20 cellular contexts compared by ENCODE assay signal in the genomic region with DNA sequence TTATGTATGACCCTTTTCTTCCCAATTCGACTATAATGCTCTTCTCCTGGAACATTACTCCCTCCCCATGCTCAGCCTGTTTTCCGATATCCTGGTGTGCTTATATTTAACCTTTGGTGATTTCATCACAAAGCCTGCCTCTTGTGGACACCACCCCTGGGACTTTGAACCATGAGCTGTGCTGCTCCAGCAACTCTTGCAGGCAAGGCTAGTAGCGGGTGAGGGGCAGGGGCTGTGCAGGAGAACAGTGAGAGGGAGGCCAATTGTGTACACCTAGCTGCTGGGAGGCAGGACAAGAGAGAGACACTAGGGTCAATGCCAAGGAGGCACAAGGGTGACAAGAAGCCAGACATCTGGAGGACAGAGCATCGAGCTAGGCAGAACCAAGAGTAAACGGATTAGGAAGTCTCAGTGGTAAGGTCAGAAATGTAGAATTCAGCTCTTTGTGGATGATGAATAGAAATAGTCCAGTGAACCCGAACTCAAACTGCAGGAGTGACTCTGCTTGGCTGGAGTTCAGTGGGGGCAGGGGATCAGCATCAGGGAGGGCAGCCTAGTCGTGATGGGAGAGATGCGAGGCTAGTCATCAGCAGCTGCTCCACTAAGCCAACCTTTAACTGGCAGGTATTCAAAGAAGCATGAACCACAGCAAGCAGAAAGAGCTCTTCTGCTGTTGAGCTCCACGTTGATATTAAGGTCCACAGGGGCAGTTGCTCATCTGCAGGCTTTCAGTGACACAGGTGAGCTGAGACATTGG.
"Had no signal": no experiment of that assay in that cellular context is flagged by ENCODE, and none has a peak within 500 bp of the region (broad histone marks: within the 10 kb centered on the region; RNA-seq: fewer than 3 reads in every experiment).

No MANE protein-coding gene starts in this region.

- DNase-seq: activated CD4-positive, alpha-beta T cell treated with anti-CD3 and anti-CD28 coated beads, Interleukin-2, amount 10 ng/mL, durations not matched to agents 24 days and 14 days; activated CD4-positive, CD25-positive, alpha-beta regulatory T cell; activated CD8-positive, alpha-beta memory T cell treated with anti-CD3 and anti-CD28 coated beads, Interleukin-2, amount 50 U/mL, for 4 hours; activated CD8-positive, alpha-beta T cell treated with anti-CD3 and anti-CD28 coated beads, Interleukin-2, amount 10 ng/mL, durations not matched to agents 7 days and 5 days; activated gamma-delta T cell treated with Interleukin-2 at 50 U/mL for 16 hours; activated naive CD8-positive, alpha-beta T cell treated with anti-CD3 and anti-CD28 coated beads for 36 hours; amygdala; effector CD8-positive, alpha-beta T cell; foreskin melanocyte; immature natural killer cell; left cardiac atrium; mammary epithelial cell; naive thymus-derived CD4-positive, alpha-beta T cell; pancreas; retina had no signal

- H3K4me1 ChIP-seq: pancreas had no signal

- H3K27me3 ChIP-seq: pancreas had no signal

- H3K9me3 ChIP-seq: pancreas had no signal

- H3K9me3 Mint-ChIP-seq: activated CD4-positive, alpha-beta T cell treated with anti-CD3 and anti-CD28 coated beads, Interleukin-2, amount 10 ng/mL, durations not matched to agents 24 days and 14 days; activated naive CD8-positive, alpha-beta T cell treated with anti-CD3 and anti-CD28 coated beads for 36 hours; central memory CD8-positive, alpha-beta T cell; immature natural killer cell; naive thymus-derived CD4-positive, alpha-beta T cell; stimulated activated naive CD8-positive, alpha-beta T cell treated with anti-CD3 and anti-CD28 coated beads, Interleukin-15, Interleukin-2, amounts not matched to agents 100 ng/mL and 50 ng/mL, for 24 hours; T-helper 1 cell treated with Interleukin-12 subunit alpha and Interleukin-12 subunit beta and Interleukin-4 antibody, amounts not matched to agents 30 μg/mL and 1 μg/mL, for 36 hours had no signal

- H3K27ac Mint-ChIP-seq: activated CD4-positive, alpha-beta T cell treated with anti-CD3 and anti-CD28 coated beads, Interleukin-2, amount 10 ng/mL, durations not matched to agents 24 days and 14 days; activated CD8-positive, alpha-beta T cell treated with anti-CD3 and anti-CD28 coated beads, Interleukin-2, amount 10 ng/mL, durations not matched to agents 7 days and 5 days; activated naive CD8-positive, alpha-beta T cell treated with anti-CD3 and anti-CD28 coated beads for 36 hours; immature natural killer cell; naive thymus-derived CD4-positive, alpha-beta T cell; stimulated activated naive CD8-positive, alpha-beta T cell treated with anti-CD3 and anti-CD28 coated beads, Interleukin-15, Interleukin-2, amounts not matched to agents 100 ng/mL and 50 ng/mL, for 24 hours; T-helper 1 cell treated with Interleukin-12 subunit alpha and Interleukin-12 subunit beta and Interleukin-4 antibody, amounts not matched to agents 30 μg/mL and 1 μg/mL, for 36 hours had no signal

- H3K27me3 Mint-ChIP-seq: activated naive CD8-positive, alpha-beta T cell treated with anti-CD3 and anti-CD28 coated beads for 36 hours; stimulated activated naive CD8-positive, alpha-beta T cell treated with anti-CD3 and anti-CD28 coated beads, Interleukin-15, Interleukin-2, amounts not matched to agents 100 ng/mL and 50 ng/mL, for 24 hours had no signal

- H3K36me3 Mint-ChIP-seq: activated naive CD8-positive, alpha-beta T cell treated with anti-CD3 and anti-CD28 coated beads for 36 hours; brain; immature natural killer cell; naive thymus-derived CD4-positive, alpha-beta T cell had no signal

- H3K4me1 Mint-ChIP-seq: immature natural killer cell had no signal

- FAIRE-seq: pancreas had no signal

- H3K4me3 Mint-ChIP-seq: activated CD4-positive, alpha-beta T cell treated with anti-CD3 and anti-CD28 coated beads, Interleukin-2, amount 10 ng/mL, durations not matched to agents 24 days and 14 days; activated CD8-positive, alpha-beta T cell treated with anti-CD3 and anti-CD28 coated beads, Interleukin-2, amount 10 ng/mL, durations not matched to agents 7 days and 5 days; activated naive CD8-positive, alpha-beta T cell treated with anti-CD3 and anti-CD28 coated beads for 36 hours; brain; central memory CD8-positive, alpha-beta T cell; immature natural killer cell; naive thymus-derived CD4-positive, alpha-beta T cell; stimulated activated naive CD8-positive, alpha-beta T cell treated with anti-CD3 and anti-CD28 coated beads, Interleukin-15, Interleukin-2, amounts not matched to agents 100 ng/mL and 50 ng/mL, for 24 hours; T-helper 1 cell treated with Interleukin-12 subunit alpha and Interleukin-12 subunit beta and Interleukin-4 antibody, amounts not matched to agents 30 μg/mL and 1 μg/mL, for 36 hours had no signal

- ATAC-seq: activated CD8-positive, alpha-beta T cell treated with anti-CD3 and anti-CD28 coated beads, Interleukin-2, amount 10 ng/mL, durations not matched to agents 7 days and 5 days; left cardiac atrium; naive thymus-derived CD4-positive, alpha-beta T cell; SK-N-SH treated with all-trans-retinoic acid at 6 μM for 48 hours had no signal

- H3K36me3 ChIP-seq: pancreas had no signal

- H3K4me3 ChIP-seq: pancreas had no signal

- H3K27ac ChIP-seq: pancreas had no signal
